Comparison of ENCODE assay signal across 1 cellular context in genomic region chr17:40443196-40443987, GRCh38.
A peak's percentile ranks its signal among the peaks of the same experiment; 100 is the strongest.
TF ChIP-seq lines count a peak whose summit lies in the region.

Gene IGFBP4 (plus strand): TSS chr17:40443450. CDS start chr17:40443736, 286 bp downstream.

TF ChIP-seq in HEK293, 187 proteins besides CTCF, POLR2A, EP300 and RAD21 (continued from another document and continues in another):
- TF ChIP-seq ZNF670 (tag by site-specific recombination; IDR thresholded peaks at IDR 0.05; ENCODE audit: low read depth) (no peak), ZNF292 (tag by site-specific recombination; IDR thresholded peaks at IDR 0.05; ENCODE audit: borderline replicate concordance, low read depth) (no peak), ZFP41 (tag by site-specific recombination; IDR thresholded peaks at IDR 0.05; ENCODE audit: borderline replicate concordance) (no peak), ZNF112 (tag by site-specific recombination; IDR thresholded peaks at IDR 0.05) (no peak), FEZF1 (tag by site-specific recombination; IDR thresholded peaks at IDR 0.05) (no peak), PATZ1 (tag by site-specific recombination; IDR thresholded peaks at IDR 0.05) (peak; percentile 47; the same call in 1 of the 2 replicates), ZNF426 (tag by site-specific recombination; IDR thresholded peaks at IDR 0.05) (no peak), ZNF202 (tag by site-specific recombination; IDR thresholded peaks at IDR 0.05; ENCODE audit: borderline replicate concordance) (no peak), KLF16 (tag by site-specific recombination; IDR thresholded peaks at IDR 0.05) (0 out of 2 replicates have a peak, but pooled peaks have one; percentile 26), ATF2 (tag by site-specific recombination; IDR thresholded peaks at IDR 0.05; ENCODE audit: low read depth) (no peak), ZNF544 (tag by site-specific recombination; IDR thresholded peaks at IDR 0.05) (no peak), ZBTB26 (tag by site-specific recombination; optimal IDR thresholded peaks at IDR 0.05) (peak; percentile 48), SCRT2 (tag by site-specific recombination; IDR thresholded peaks at IDR 0.05) (no peak), ZSCAN5A (tag by site-specific recombination; IDR thresholded peaks at IDR 0.05) (no peak), ZNF658 (tag by site-specific recombination; IDR thresholded peaks at IDR 0.05) (no peak), ZNF133 (tag by site-specific recombination; IDR thresholded peaks at IDR 0.05) (no peak), HOXA7 (CRISPR knock-in tag; IDR thresholded peaks at IDR 0.05; ENCODE audit: borderline replicate concordance) (no peak), ZBTB1 (tag by site-specific recombination; IDR thresholded peaks at IDR 0.05) (no peak), ZNF274 (IDR thresholded peaks at IDR 0.05; ENCODE audit: low read length) (no peak), ZNF274 (tag by site-specific recombination; IDR thresholded peaks at IDR 0.05; ENCODE audit: borderline replicate concordance) (no peak), GFI1B (tag by site-specific recombination; IDR thresholded peaks at IDR 0.05) (no peak), PRDM4 (tag by site-specific recombination; IDR thresholded peaks at IDR 0.05) (no peak), ZNF639 (tag by site-specific recombination; IDR thresholded peaks at IDR 0.05) (no peak), ZNF518A (tag by site-specific recombination; conservative IDR thresholded peaks at IDR 0.05; ENCODE audit: low read depth) (no peak), SP2 (tag by site-specific recombination; IDR thresholded peaks at IDR 0.05) (no peak), ZNF600 (tag by site-specific recombination; IDR thresholded peaks at IDR 0.05) (0 out of 2 replicates have a peak, but pooled peaks have one; percentile 86), SCRT1 (tag by site-specific recombination; IDR thresholded peaks at IDR 0.05; ENCODE audit: borderline replicate concordance) (no peak), ZNF677 (tag by site-specific recombination; IDR thresholded peaks at IDR 0.05) (no peak; the same call in 1 of the 2 replicates), ZNF140 (tag by site-specific recombination; IDR thresholded peaks at IDR 0.05) (no peak), ZNF423 (tag by site-specific recombination; IDR thresholded peaks at IDR 0.05) (0 out of 2 replicates have a peak, but pooled peaks have one; percentile 62), ZIC2 (tag by site-specific recombination; IDR thresholded peaks at IDR 0.05) (peak; percentile 97), ZNF398 (tag by site-specific recombination; IDR thresholded peaks at IDR 0.05) (no peak; the same call in 1 of the 2 replicates), GLIS1 (tag by site-specific recombination; IDR thresholded peaks at IDR 0.05) (peak; percentile 70), ZFP69B (tag by site-specific recombination; IDR thresholded peaks at IDR 0.05) (no peak), MZF1 (tag by site-specific recombination; IDR thresholded peaks at IDR 0.05; ENCODE audit: borderline replicate concordance) (no peak), YY2 (tag by site-specific recombination; IDR thresholded peaks at IDR 0.05) (no peak), ZNF394 (tag by site-specific recombination; IDR thresholded peaks at IDR 0.05; ENCODE audit: borderline replicate concordance) (peak; percentile 76; the same call in 1 of the 2 replicates), REST (tag by site-specific recombination; IDR thresholded peaks at IDR 0.05) (no peak), ZNF529 (tag by site-specific recombination; IDR thresholded peaks at IDR 0.05; ENCODE audit: insufficient replicate concordance) (no peak)
